Comparison of ENCODE assay signal across 31 cellular contexts in the genomic region with DNA sequence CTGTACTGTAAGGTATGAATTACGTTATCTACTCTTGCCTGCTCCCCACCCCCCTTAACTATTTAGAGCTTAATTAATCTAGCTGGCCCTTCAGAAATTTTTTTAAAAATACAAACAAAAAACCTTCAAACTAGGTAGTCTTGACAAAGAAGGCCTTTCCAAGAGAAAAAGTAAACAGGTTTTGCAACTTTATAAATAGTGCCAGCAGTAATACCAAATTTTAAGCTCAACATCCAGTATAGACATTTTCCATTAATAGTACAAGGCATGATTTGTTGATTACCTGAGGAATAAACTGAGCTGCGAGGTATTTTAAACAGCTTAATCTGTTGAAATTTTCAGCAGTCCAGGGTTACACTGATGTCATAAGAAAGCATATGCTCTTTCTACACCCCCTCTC. TPM values are rescaled to one million over a fixed set of nuclear protein-coding genes. Genes with fewer than 3 reads are reported as not detected.
"Had no signal": no experiment of that assay in that cellular context is flagged by ENCODE, and none has a peak within 500 bp of the region (broad histone marks: within the 10 kb centered on the region; RNA-seq: fewer than 3 reads in every experiment).

No MANE protein-coding gene starts in this region.

- H3K27me3 Mint-ChIP-seq: stimulated activated memory B cell treated with anti-CD40 and anti-IgM and Interleukin-4, amounts not matched to agents 10 μg/mL and 1 μg/mL and 100 μg/mL, for 72 hours; stimulated activated naive B cell treated with anti-CD40 and anti-IgM and Interleukin-4, amounts not matched to agents 10 μg/mL and 1 μg/mL and 100 μg/mL, for 72 hours; stimulated activated naive CD8-positive, alpha-beta T cell treated with anti-CD3 and anti-CD28 coated beads, Interleukin-15, amount 100 ng/mL, for 72 hours; stimulated activated naive CD8-positive, alpha-beta T cell treated with anti-CD3 and anti-CD28 coated beads, Interleukin-15, Interleukin-2, amounts not matched to agents 100 ng/mL and 50 ng/mL, for 24 hours; type B pancreatic cell had no signal

- H3K4me3 ChIP-seq: stomach, suprapubic skin, testis, thoracic aorta, thyroid gland, tibial artery, tibial nerve, transverse colon, upper lobe of left lung, upper lobe of right lung, uterus, vagina had no signal

- H3K9me3 ChIP-seq: stomach, suprapubic skin, testis, thoracic aorta, thyroid gland, tibial artery, tibial nerve, transverse colon, upper lobe of left lung, upper lobe of right lung, uterus, vagina had no signal

- DNase-seq: stimulated activated CD4-positive, alpha-beta T cell treated with anti-CD3 and anti-CD28 coated beads, Interleukin-2, amount 100 ng/mL, for 48 hours; stimulated activated CD4-positive, alpha-beta T cell treated with anti-CD3 and anti-CD28 coated beads, Interleukin-4, amount 100 ng/mL, for 1 hour; stimulated activated CD4-positive, alpha-beta T cell treated with anti-CD3 and anti-CD28 coated beads, Interleukin-4, amount 100 ng/mL, for 24 hours; stimulated activated CD4-positive, alpha-beta T cell treated with anti-CD3 and anti-CD28 coated beads, Interleukin-4, amount 100 ng/mL, for 4 hours; stimulated activated CD8-positive, alpha-beta memory T cell treated with anti-CD3 and anti-CD28 coated beads, Interleukin-4, amount 100 ng/mL, for 48 hours; stimulated activated naive B cell treated with anti-CD40 and anti-IgM and Interleukin-4, amounts not matched to agents 10 μg/mL and 1 μg/mL and 100 μg/mL, for 72 hours; stimulated activated naive CD4-positive, alpha-beta T cell; stimulated activated naive CD4-positive, alpha-beta T cell treated with Interleukin-2 at 50 U/mL for 16 hours; stimulated activated naive CD8-positive, alpha-beta T cell treated with anti-CD3 and anti-CD28 coated beads, Interleukin-15, amount 100 ng/mL, for 72 hours; stimulated activated naive CD8-positive, alpha-beta T cell treated with anti-CD3 and anti-CD28 coated beads, Interleukin-15, Interleukin-2, amounts not matched to agents 100 U/mL and 50 U/mL, for 24 hours; stomach; substantia nigra; testis; thyroid gland; tibial artery; transverse colon; trophoblast cell; upper lobe of left lung; upper lobe of right lung; uterus had no signal

- H3K4me3 Mint-ChIP-seq: stimulated activated effector memory CD8-positive, alpha-beta T cell treated with anti-CD3 and anti-CD28 coated beads, Interleukin-12 subunit alpha, Interleukin-12 subunit beta, amount 100 ng/mL, for 72 hours; stimulated activated memory B cell treated with anti-CD40 and anti-IgM and Interleukin-4, amounts not matched to agents 10 μg/mL and 1 μg/mL and 100 μg/mL, for 72 hours; stimulated activated naive B cell treated with anti-CD40 and anti-IgM and Interleukin-4, amounts not matched to agents 10 μg/mL and 1 μg/mL and 100 μg/mL, for 72 hours; stimulated activated naive CD8-positive, alpha-beta T cell treated with anti-CD3 and anti-CD28 coated beads, Interleukin-15, amount 100 ng/mL, for 72 hours; stimulated activated naive CD8-positive, alpha-beta T cell treated with anti-CD3 and anti-CD28 coated beads, Interleukin-15, Interleukin-2, amounts not matched to agents 100 ng/mL and 50 ng/mL, for 24 hours; type B pancreatic cell had no signal

- H3K4me1 ChIP-seq: suprapubic skin, testis, thyroid gland, tibial artery, uterus had no signal

- ATAC-seq: stimulated activated effector memory CD8-positive, alpha-beta T cell treated with anti-CD3 and anti-CD28 coated beads, Interleukin-12 subunit alpha, Interleukin-12 subunit beta, amount 100 ng/mL, for 72 hours; stimulated activated memory B cell treated with anti-CD40 and anti-IgM and Interleukin-4, amounts not matched to agents 10 μg/mL and 1 μg/mL and 100 μg/mL, for 72 hours; stimulated activated naive B cell treated with anti-CD40 and anti-IgM and Interleukin-4, amounts not matched to agents 10 μg/mL and 1 μg/mL and 100 μg/mL, for 72 hours; stimulated activated naive CD8-positive, alpha-beta T cell treated with anti-CD3 and anti-CD28 coated beads, Interleukin-15, amount 100 ng/mL, for 72 hours; stimulated activated naive CD8-positive, alpha-beta T cell treated with anti-CD3 and anti-CD28 coated beads, Interleukin-15, Interleukin-2, amounts not matched to agents 100 U/mL and 50 U/mL, for 24 hours; upper lobe of right lung had no signal

- H3K27ac Mint-ChIP-seq: stimulated activated effector memory CD8-positive, alpha-beta T cell treated with anti-CD3 and anti-CD28 coated beads, Interleukin-12 subunit alpha, Interleukin-12 subunit beta, amount 100 ng/mL, for 72 hours; stimulated activated memory B cell treated with anti-CD40 and anti-IgM and Interleukin-4, amounts not matched to agents 10 μg/mL and 1 μg/mL and 100 μg/mL, for 72 hours; stimulated activated naive B cell treated with anti-CD40 and anti-IgM and Interleukin-4, amounts not matched to agents 10 μg/mL and 1 μg/mL and 100 μg/mL, for 72 hours; stimulated activated naive CD8-positive, alpha-beta T cell treated with anti-CD3 and anti-CD28 coated beads, Interleukin-15, amount 100 ng/mL, for 72 hours; stimulated activated naive CD8-positive, alpha-beta T cell treated with anti-CD3 and anti-CD28 coated beads, Interleukin-15, Interleukin-2, amounts not matched to agents 100 ng/mL and 50 ng/mL, for 24 hours; type B pancreatic cell had no signal

- H3K27me3 ChIP-seq: stomach, suprapubic skin, testis, thyroid gland, tibial artery, tibial nerve, transverse colon, upper lobe of left lung, upper lobe of right lung, uterus, vagina had no signal

- H3K36me3 ChIP-seq: stomach, thoracic aorta, thyroid gland, tibial artery, tibial nerve, transverse colon, upper lobe of left lung, upper lobe of right lung, uterus, vagina had no signal

- H3K27ac ChIP-seq: stomach, suprapubic skin, testis, thoracic aorta, thyroid gland, tibial artery, tibial nerve, transverse colon, upper lobe of left lung, upper lobe of right lung, vagina had no signal

- H3K9me3 Mint-ChIP-seq: stimulated activated effector memory CD8-positive, alpha-beta T cell treated with anti-CD3 and anti-CD28 coated beads, Interleukin-12 subunit alpha, Interleukin-12 subunit beta, amount 100 ng/mL, for 72 hours; stimulated activated memory B cell treated with anti-CD40 and anti-IgM and Interleukin-4, amounts not matched to agents 10 μg/mL and 1 μg/mL and 100 μg/mL, for 72 hours; stimulated activated naive B cell treated with anti-CD40 and anti-IgM and Interleukin-4, amounts not matched to agents 10 μg/mL and 1 μg/mL and 100 μg/mL, for 72 hours; stimulated activated naive CD8-positive, alpha-beta T cell treated with anti-CD3 and anti-CD28 coated beads, Interleukin-15, amount 100 ng/mL, for 72 hours; stimulated activated naive CD8-positive, alpha-beta T cell treated with anti-CD3 and anti-CD28 coated beads, Interleukin-15, Interleukin-2, amounts not matched to agents 100 ng/mL and 50 ng/mL, for 24 hours; type B pancreatic cell had no signal

RNA-seq across cellular contexts. Expression of a gene that starts 20.1 kb away (rescaled TPM):
- total RNA-seq: subcutaneous adipose tissue, temporal lobe, testis, thoracic aorta, thyroid gland, tibial nerve, ureter had no signal
